Comparison of ENCODE assay signal across 31 cellular contexts in the genomic region with DNA sequence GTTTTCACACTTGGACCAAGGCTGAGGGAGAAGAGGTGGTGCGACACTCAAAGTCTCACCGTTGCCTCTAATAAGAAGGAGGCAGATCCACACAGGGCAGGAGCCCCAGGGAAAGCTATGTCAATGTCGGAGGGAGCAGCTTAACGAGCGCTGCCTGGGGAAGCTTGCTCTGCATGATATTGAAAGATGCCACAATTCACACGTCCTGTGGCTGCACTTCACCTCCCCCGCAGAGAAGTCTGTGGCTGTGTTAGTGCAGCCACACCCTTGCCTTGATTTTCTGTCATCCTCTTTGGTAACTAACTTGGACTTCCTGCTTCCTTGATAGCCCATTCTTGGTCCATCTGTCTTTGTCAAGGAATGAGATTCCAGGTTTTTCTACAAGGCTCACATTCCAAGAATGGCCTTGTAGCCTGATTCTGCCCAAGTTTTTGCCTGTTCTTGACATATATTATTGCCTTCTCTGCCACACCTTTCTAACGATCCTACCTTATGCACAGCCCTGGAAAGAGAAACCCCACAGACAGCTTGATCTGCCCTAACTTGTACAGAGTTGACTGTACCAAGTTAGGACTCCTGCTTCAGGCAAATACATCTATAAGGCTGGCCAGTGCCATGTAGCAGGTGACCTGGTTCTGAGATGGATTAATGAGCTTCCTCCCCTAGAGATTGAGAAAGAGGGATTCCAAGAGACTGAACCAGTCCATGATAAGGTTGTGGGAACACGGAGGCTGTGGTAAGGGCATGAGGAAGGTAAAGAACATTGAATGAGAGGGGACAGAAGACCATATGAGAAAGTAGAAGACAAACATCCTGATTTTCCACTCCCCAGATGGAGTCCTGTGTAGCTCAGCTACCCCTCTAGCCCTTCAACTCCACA.
A peak's percentile ranks its signal among the peaks of the same experiment; 100 is the strongest.
DNase-seq lines count a peak whose midpoint lies in the region; ATAC-seq and TF ChIP-seq lines count a peak whose summit lies in the region.
"Had no signal": no experiment of that assay in that cellular context is flagged by ENCODE, and none has a peak within 500 bp of the region (broad histone marks: within the 10 kb centered on the region; RNA-seq: fewer than 3 reads in every experiment).

No MANE protein-coding gene starts in this region.

- intact Hi-C loops in CD8-positive, alpha-beta T cell (cut with DNase I, micrococcal nuclease) = no loop called here
- intact Hi-C loops in activated CD8-positive, alpha-beta T cell treated with anti-CD3 and anti-CD28 coated beads for 36 hours (cut with micrococcal nuclease) = no loop called here
- intact Hi-C loops in left ventricle myocardium inferior (cut with micrococcal nuclease) = no loop called here

- H3K4me3 Mint-ChIP-seq in CD8-positive, alpha-beta T cell = peak overlapping the region; percentile 15
- no peak overlapping the region for H3K4me3 Mint-ChIP-seq in activated CD8-positive, alpha-beta T cell treated with anti-CD3 and anti-CD28 coated beads for 36 hours
- H3K4me3 Mint-ChIP-seq: activated CD4-positive, alpha-beta T cell treated with anti-CD3 and anti-CD28 coated beads, Interleukin-2, amount 10 ng/mL, durations not matched to agents 24 days and 14 days; activated T-cell treated with anti-CD3 and anti-CD28 coated beads, Interleukin-2, amount 50 U/mL, for 4 hours; IgD-negative memory B cell; neural crest cell; stimulated activated effector memory CD8-positive, alpha-beta T cell treated with anti-CD3 and anti-CD28 coated beads, Interleukin-12 subunit alpha, Interleukin-12 subunit beta, amount 100 ng/mL, for 72 hours had no signal

- H3K27me3 Mint-ChIP-seq in CD8-positive, alpha-beta T cell (ENCODE audit: low read depth) = no peaks in the 10 kb centered on the region
- no peaks in the 10 kb centered on the region for H3K27me3 Mint-ChIP-seq in activated CD8-positive, alpha-beta T cell treated with anti-CD3 and anti-CD28 coated beads for 36 hours

- H3K4me3 ChIP-seq in CD8-positive, alpha-beta T cell (ENCODE audit: low read depth, low read length) = no peak overlapping the region
- no peak overlapping the region for H3K4me3 ChIP-seq in left ventricle myocardium inferior
- H3K4me3 ChIP-seq: body of pancreas, HAP-1, hepatocyte, pancreas, upper lobe of left lung had no signal

- no peak overlapping the region for H3K27ac ChIP-seq in CD8-positive, alpha-beta T cell (ENCODE audit: low read depth, low read length)
- H3K27ac ChIP-seq in left ventricle myocardium inferior (replicated peaks) = no peak overlapping the region
- H3K27ac ChIP-seq: body of pancreas, hepatocyte, pancreas, upper lobe of left lung, WERI-Rb-1 had no signal

- H3K27me3 ChIP-seq in CD8-positive, alpha-beta T cell (ENCODE audit: insufficient read depth, low read length) = no peaks in the 10 kb centered on the region
- peaks cover 39% of the 10 kb centered on the region for H3K27me3 ChIP-seq in left ventricle myocardium inferior (ENCODE audit: low read depth)
- H3K27me3 ChIP-seq: BE2C, body of pancreas, hepatocyte, pancreas, upper lobe of left lung had no signal

- H3K27ac Mint-ChIP-seq in CD8-positive, alpha-beta T cell = no peak overlapping the region
- H3K27ac Mint-ChIP-seq in activated CD8-positive, alpha-beta T cell treated with anti-CD3 and anti-CD28 coated beads for 36 hours = no peak overlapping the region
- H3K27ac Mint-ChIP-seq: activated CD4-positive, alpha-beta T cell treated with anti-CD3 and anti-CD28 coated beads, Interleukin-2, amount 10 ng/mL, durations not matched to agents 24 days and 14 days; IgD-negative memory B cell; stimulated activated effector memory CD8-positive, alpha-beta T cell treated with anti-CD3 and anti-CD28 coated beads, Interleukin-12 subunit alpha, Interleukin-12 subunit beta, amount 100 ng/mL, for 72 hours had no signal

- H3K9me3 ChIP-seq in CD8-positive, alpha-beta T cell (ENCODE audit: low read length) = no peaks in the 10 kb centered on the region
- no peaks in the 10 kb centered on the region for H3K9me3 ChIP-seq in left ventricle myocardium inferior (replicated peaks)
- H3K9me3 ChIP-seq: BE2C, body of pancreas, HAP-1, pancreas, upper lobe of left lung had no signal

- CTCF ChIA-PET in CD8-positive, alpha-beta T cell (lab: Charles Lee) = no interaction called here
- CTCF ChIA-PET in activated CD8-positive, alpha-beta T cell treated with anti-CD3 and anti-CD28 coated beads for 36 hours (lab: Charles Lee) = no interaction called here

- H3K4me1 Mint-ChIP-seq in CD8-positive, alpha-beta T cell (ENCODE audit: low read depth) = peaks cover 9% of the 10 kb centered on the region
- H3K4me1 Mint-ChIP-seq in activated CD8-positive, alpha-beta T cell treated with anti-CD3 and anti-CD28 coated beads for 36 hours (ENCODE audit: low read depth) = peaks cover 14% of the 10 kb centered on the region
- H3K4me1 Mint-ChIP-seq: IgD-negative memory B cell; stimulated activated effector memory CD8-positive, alpha-beta T cell treated with anti-CD3 and anti-CD28 coated beads, Interleukin-12 subunit alpha, Interleukin-12 subunit beta, amount 100 ng/mL, for 72 hours had no signal

- no peak for ATAC-seq in CD8-positive, alpha-beta T cell
- ATAC-seq in HG02885 (IDR thresholded peaks at IDR 0.05; ENCODE audit: poor library complexity, unreplicated experiment) (peak; percentile 57), esophagus mucosa (peak; percentile 89), GM19467 (IDR thresholded peaks at IDR 0.05; ENCODE audit: unreplicated experiment) (no peak)
- peak; percentile 49 for ATAC-seq in activated CD8-positive, alpha-beta T cell treated with anti-CD3 and anti-CD28 coated beads for 36 hours
- ATAC-seq: activated T-cell treated with anti-CD3 and anti-CD28 coated beads, Interleukin-2, amount 50 U/mL, for 4 hours; body of pancreas; left cardiac atrium; pancreas; PC-3; stimulated activated effector memory CD8-positive, alpha-beta T cell treated with anti-CD3 and anti-CD28 coated beads, Interleukin-12 subunit alpha, Interleukin-12 subunit beta, amount 100 ng/mL, for 72 hours had no signal

- no peak for TF ChIP-seq CTCF in CD8-positive, alpha-beta T cell (IDR thresholded peaks at IDR 0.05)
- no peak for TF ChIP-seq CTCF in activated CD8-positive, alpha-beta T cell treated with anti-CD3 and anti-CD28 coated beads for 36 hours (IDR thresholded peaks at IDR 0.05)
- TF ChIP-seq CTCF in left ventricle myocardium inferior (IDR thresholded peaks at IDR 0.05; ENCODE audit: borderline replicate concordance) = no peak

- no peaks in the 10 kb centered on the region for H3K36me3 ChIP-seq in CD8-positive, alpha-beta T cell (ENCODE audit: insufficient read depth, low read length)
- H3K36me3 ChIP-seq in left ventricle myocardium inferior = no peaks in the 10 kb centered on the region
- H3K36me3 ChIP-seq: BE2C, HAP-1, pancreas, upper lobe of left lung, WERI-Rb-1 had no signal

- no peaks in the 10 kb centered on the region for H3K36me3 Mint-ChIP-seq in CD8-positive, alpha-beta T cell
- no peaks in the 10 kb centered on the region for H3K36me3 Mint-ChIP-seq in activated CD8-positive, alpha-beta T cell treated with anti-CD3 and anti-CD28 coated beads for 36 hours (ENCODE audit: low read depth)
- H3K36me3 Mint-ChIP-seq: IgD-negative memory B cell; stimulated activated effector memory CD8-positive, alpha-beta T cell treated with anti-CD3 and anti-CD28 coated beads, Interleukin-12 subunit alpha, Interleukin-12 subunit beta, amount 100 ng/mL, for 72 hours had no signal

- DNase-seq in CD8-positive, alpha-beta T cell = no peak
- peak; percentile 32 for DNase-seq in activated CD8-positive, alpha-beta T cell treated with anti-CD3 and anti-CD28 coated beads for 36 hours
- DNase-seq in DMS53 (lab: John Stamatoyannopoulos, UW) (no peak), left ventricle myocardium inferior (no peak)
- DNase-seq in stimulated activated naive CD4-positive, alpha-beta T cell (lab: John Stamatoyannopoulos, UW) = no peak
- DNase-seq: activated CD4-positive, alpha-beta T cell treated with anti-CD3 and anti-CD28 coated beads, Interleukin-2, amount 10 ng/mL, durations not matched to agents 24 days and 14 days; activated gamma-delta T cell treated with Interleukin-2 at 50 U/mL for 16 hours; activated T-cell treated with anti-CD3 and anti-CD28 coated beads, Interleukin-2, amount 50 U/mL, for 4 hours; BE2C; body of pancreas; DMS153; left cardiac atrium; NCI-H187; NCI-H2171; NCI-H524; NK-92 treated with Interleukin-12 subunit alpha and Interleukin-12 subunit beta, amount 100 ng/mL, for 24 hours; pancreas; PC-3; Right ventricle myocardium superior; stimulated activated CD4-positive, alpha-beta T cell treated with anti-CD3 and anti-CD28 coated beads, Interleukin-15, amount 100 ng/mL, for 24 hours; T-helper 9 cell; upper lobe of left lung; WERI-Rb-1 had no signal

- H3K4me1 ChIP-seq in CD8-positive, alpha-beta T cell (ENCODE audit: insufficient read depth, low read length) = no peaks in the 10 kb centered on the region
- no peaks in the 10 kb centered on the region for H3K4me1 ChIP-seq in left ventricle myocardium inferior
- H3K4me1 ChIP-seq: BE2C, body of pancreas, HAP-1, pancreas, upper lobe of left lung had no signal

- POLR2A ChIA-PET in CD8-positive, alpha-beta T cell (lab: Charles Lee) = no interaction called here
- POLR2A ChIA-PET in activated CD8-positive, alpha-beta T cell treated with anti-CD3 and anti-CD28 coated beads for 36 hours (lab: Charles Lee) = no interaction called here

- H3K9me3 Mint-ChIP-seq in CD8-positive, alpha-beta T cell = no peaks in the 10 kb centered on the region
- no peaks in the 10 kb centered on the region for H3K9me3 Mint-ChIP-seq in activated CD8-positive, alpha-beta T cell treated with anti-CD3 and anti-CD28 coated beads for 36 hours
- H3K9me3 Mint-ChIP-seq: activated CD4-positive, alpha-beta T cell treated with anti-CD3 and anti-CD28 coated beads, Interleukin-2, amount 10 ng/mL, durations not matched to agents 24 days and 14 days; neural crest cell had no signal

Comparison
In these comparisons a context has a peak if more than half of its experiments do, and no peak if none do; other contexts are left out.
1. ATAC-seq: peak in HG02885 (single experiment), activated CD8-positive, alpha-beta T cell treated with anti-CD3 and anti-CD28 coated beads for 36 hours (single experiment) and esophagus mucosa (single experiment); none in CD8-positive, alpha-beta T cell (single experiment) and GM19467 (single experiment).